In genomic region chr15:96359772-96360498, GRCh38 we compare ENCODE assay signal across 9 cellular contexts. TPM values are rescaled to one million over a fixed set of nuclear protein-coding genes. Genes with fewer than 3 reads are reported as not detected.
DNase-seq lines count a peak whose midpoint lies in the region; ATAC-seq, FAIRE-seq and TF ChIP-seq lines count a peak whose summit lies in the region.
"Had no signal": no experiment of that assay in that cellular context is flagged by ENCODE, and none has a peak within 500 bp of the region (broad histone marks: within the 10 kb centered on the region; RNA-seq: fewer than 3 reads in every experiment).

No MANE protein-coding gene starts in this region.

- peak overlapping the region in 1 of 7 donors; percentile 27 for H3K4me3 Mint-ChIP-seq in CD8-positive, alpha-beta memory T cell

- DNase-seq in NCI-H2227 (lab: John Stamatoyannopoulos, UW; ENCODE audit: unreplicated experiment) (peak; percentile 83), NCI-H2227 treated with DMSO at 0.1 percent for 48 hours (lab: John Stamatoyannopoulos, UW) (no peak), H1 (ENCODE audit: low read depth in 1 of 2, low spot score in 2 of 2) (peak in 1 of 2 experiments; percentile 74), lower lobe of right lung (no peak), tibial artery (no peak), AML-193 (lab: John Stamatoyannopoulos, UW) (no peak)
- DNase-seq in CD8-positive, alpha-beta memory T cell: no peak
- DNase-seq: 8988T had no signal

- WGBS in H1 (ENCODE audit: extremely low coverage in 1 of 2, insufficient coverage in 1 of 2, insufficient read length in 1 of 2, insufficient replicate concordance in 2 of 2, low coverage in 1 of 2, low lambda C conversion rate in 2 of 2, missing lambda C conversion rate in 1 of 2), 2 experiments: 0% methylated on average over 44 of the region's 46 CpGs; no CpG with 5 or more reads in 1 of the 2 experiments

- H2AK5ac ChIP-seq in H1 (ENCODE audit: low read depth, low read length): no peak overlapping the region

- no peak overlapping the region for H2BK15ac ChIP-seq in H1 (ENCODE audit: low read length)

- no peak overlapping the region for H4K5ac ChIP-seq in H1 (ENCODE audit: insufficient read length, low read depth, low read length)

- peaks cover 22 to 33% (median 29%) of the 10 kb centered on the region in 3 donors for H3K4me1 Mint-ChIP-seq in CD8-positive, alpha-beta memory T cell

- intact Hi-C loops in lower lobe of right lung (cut with DNase I) (no loop called here), tibial artery (cut with DNase I; ENCODE audit: low total_unique reads) (loop anchor here (5.0 to 10.0 kb wide), 4 partner anchors 52 to 1685 kb away; no protein-coding TSS in a partner anchor)

- no peak overlapping the region for H4K91ac ChIP-seq in H1 (replicated peaks; ENCODE audit: insufficient read length, low read length)

- no peak for TF ChIP-seq POLR2A in H1 (IDR thresholded peaks at IDR 0.05; ENCODE audit: control extremely low read depth in 1 of 2, low read depth in 2 of 2, low read length in 2 of 2)

- H2BK12ac ChIP-seq in H1 (ENCODE audit: low read depth, low read length): 0 out of 2 replicates have a peak overlapping the region, but pooled peaks have one; percentile 9

- no peak overlapping the region for H3K56ac ChIP-seq in H1 (replicated peaks; ENCODE audit: insufficient read length, low read depth, low read length)

- H3K4me1 ChIP-seq in H1 (replicated peaks in 1 of 4; ENCODE audit: control insufficient read depth in 3 of 4, insufficient read depth in 4 of 4, low read length in 3 of 4) (peaks cover 0 to 27% (median 12%) of the 10 kb centered on the region in 4 experiments; a peak in 5 of 7 replicates), lower lobe of right lung (peaks cover 6% of the 10 kb centered on the region), tibial artery (peaks cover 0 to 52% (median 27%) of the 10 kb centered on the region in 4 donors)
- peaks cover 23% of the 10 kb centered on the region for H3K4me1 ChIP-seq in CD8-positive, alpha-beta memory T cell (ENCODE audit: insufficient read depth, low read length)

- H3K9me3 ChIP-seq in H1 (ENCODE audit: insufficient read depth in 2 of 2, low read depth in 1 of 2, low read length in 1 of 2) (no peaks in the 10 kb centered on the region), lower lobe of right lung (no peaks in the 10 kb centered on the region), tibial artery (no peaks in the 10 kb centered on the region)
- H3K9me3 ChIP-seq in CD8-positive, alpha-beta memory T cell (ENCODE audit: low read length): no peaks in the 10 kb centered on the region

- H3K23ac ChIP-seq in H1 (ENCODE audit: insufficient read length): no peak overlapping the region

- H3K27me3 Mint-ChIP-seq in CD8-positive, alpha-beta memory T cell: peaks cover 58 to 66% of the 10 kb centered on the region in 2 donors

- no peak overlapping the region for H3K27ac ChIP-seq in H1 (ENCODE audit: low read depth, low read length)
- peak overlapping the region; percentile 71 for H3K27ac ChIP-seq in lower lobe of right lung
- peak overlapping the region; percentile 56 to 60 for H3K27ac ChIP-seq in tibial artery
- no peak overlapping the region for H3K27ac ChIP-seq in CD8-positive, alpha-beta memory T cell (ENCODE audit: low read depth, low read length)

- peak overlapping the region; percentile 71 for H3K18ac ChIP-seq in H1 (ENCODE audit: extremely low read depth, low read length)

- ATAC-seq in lower lobe of right lung: peak in 1 of 2 donors; percentile 5
- ATAC-seq in GM19455 (IDR thresholded peaks at IDR 0.05; ENCODE audit: unreplicated experiment): no peak

- peaks cover 4% of the 10 kb centered on the region; the same call in 1 of the 2 replicates for H3K23me2 ChIP-seq in H1 (ENCODE audit: low read depth, low read length)

- TF ChIP-seq CTCF in H1 (IDR thresholded peaks at IDR 0.05; ENCODE audit: control extremely low read depth in 1 of 3, insufficient read depth in 1 of 3, low read depth in 1 of 3, low read length in 3 of 3): no peak
- no peak for TF ChIP-seq CTCF in lower lobe of right lung (IDR thresholded peaks at IDR 0.05)
- no peak for TF ChIP-seq CTCF in tibial artery (IDR thresholded peaks at IDR 0.05)

- H2BK120ac ChIP-seq in H1 (replicated peaks; ENCODE audit: low read depth, low read length): no peak overlapping the region

- peaks cover 22 to 31% of the 10 kb centered on the region in 2 experiments for H4K20me1 ChIP-seq in H1 (replicated peaks in 1 of 2; ENCODE audit: control insufficient read depth in 1 of 2, insufficient read depth in 2 of 2, low read length in 2 of 2)

- no peak overlapping the region for H3K9ac ChIP-seq in H1 (replicated peaks in 1 of 4; ENCODE audit: extremely low read depth in 1 of 4, low read depth in 3 of 4, low read length in 3 of 4)

- H3K27ac Mint-ChIP-seq in CD8-positive, alpha-beta memory T cell: no peak overlapping the region

- peak overlapping the region; percentile 78 to 81 for H3K4me2 ChIP-seq in H1 (ENCODE audit: insufficient read depth in 1 of 2, low read depth in 2 of 2, low read length in 2 of 2)

- no peak overlapping the region for H2AFZ ChIP-seq in H1 (ENCODE audit: low read length)

- H3K36me3 Mint-ChIP-seq in CD8-positive, alpha-beta memory T cell: peaks cover 0 to 1% (median 0%) of the 10 kb centered on the region in 3 donors

- no peaks in the 10 kb centered on the region for H3K79me2 ChIP-seq in H1 (ENCODE audit: control insufficient read depth in 1 of 2, insufficient read depth in 2 of 2, low read length in 2 of 2)

- H3K4me3 ChIP-seq in H1 (ENCODE audit: extremely low read depth in 1 of 4, insufficient read depth in 2 of 4, low read depth in 3 of 4, low read length in 4 of 4) (peak overlapping the region; percentile 23 to 56 (median 42); a peak in 6 of 8 replicates), lower lobe of right lung (peak overlapping the region; percentile 55), tibial artery (peak overlapping the region; percentile 58 to 59)
- no peak overlapping the region for H3K4me3 ChIP-seq in CD8-positive, alpha-beta memory T cell (ENCODE audit: low read length)

- no peak for TF ChIP-seq RAD21 in H1 (IDR thresholded peaks at IDR 0.05 in 1 of 2, conservative IDR thresholded peaks at IDR 0.05 in 1 of 2; ENCODE audit: low read depth in 2 of 2, low read length in 2 of 2)

- H3K4ac ChIP-seq in H1 (replicated peaks; ENCODE audit: insufficient read length, low read depth, low read length): no peak overlapping the region

- POLR2A ChIA-PET in H1 (lab: Charles Lee; ENCODE audit: partially characterized antibody): interaction anchor here (1.2 kb wide), 1 partner anchor 11 kb away, joined by 6 read pairs; no protein-coding TSS in a partner anchor
- POLR2A ChIA-PET in CD8-positive, alpha-beta memory T cell (lab: Charles Lee): no interaction called here

- H3K36me3 ChIP-seq in H1 (ENCODE audit: control insufficient read depth in 2 of 4, insufficient read depth in 4 of 4, low read length in 3 of 4): no peaks in the 10 kb centered on the region
- H3K36me3 ChIP-seq in lower lobe of right lung: no peaks in the 10 kb centered on the region
- no peaks in the 10 kb centered on the region for H3K36me3 ChIP-seq in tibial artery
- no peaks in the 10 kb centered on the region for H3K36me3 ChIP-seq in CD8-positive, alpha-beta memory T cell (ENCODE audit: insufficient read depth, low read length)

- H4K8ac ChIP-seq in H1 (ENCODE audit: extremely low read depth, insufficient read depth, low read length): peak overlapping the region; percentile 28

- H2BK5ac ChIP-seq in H1 (ENCODE audit: low read depth, low read length): no peak overlapping the region; the same call in 1 of the 2 replicates

- TF ChIP-seq EP300 in H1 (IDR thresholded peaks at IDR 0.05; ENCODE audit: borderline replicate concordance in 1 of 2, low read depth in 2 of 2, low read length in 2 of 2): no peak

- H3K14ac ChIP-seq in H1 (ENCODE audit: insufficient read length): no peak overlapping the region

- no peak for FAIRE-seq in H1 (lab: Jason Lieb, UNC)

- peaks cover 0 to 15% (median 11%) of the 10 kb centered on the region in 5 donors for H3K9me3 Mint-ChIP-seq in CD8-positive, alpha-beta memory T cell

- H2BK20ac ChIP-seq in H1 (ENCODE audit: low read length): no peak overlapping the region

- CTCF ChIA-PET in H1 (lab: Charles Lee; ENCODE audit: partially characterized antibody): interaction anchor here (0.6 to 3.0 kb wide), 3 partner anchors 15 to 1101 kb away, joined by 3 to 16 read pairs (median 3); no protein-coding TSS in a partner anchor
- CTCF ChIA-PET in CD8-positive, alpha-beta memory T cell (lab: Charles Lee): interaction anchor here (1.2 kb wide), 1 partner anchor 17 kb away, joined by 3 read pairs; no protein-coding TSS in a partner anchor

- H3K79me1 ChIP-seq in H1 (ENCODE audit: low read depth, low read length): no peaks in the 10 kb centered on the region

- peaks cover 95 to 100% (median 98%) of the 10 kb centered on the region in 4 experiments for H3K27me3 ChIP-seq in H1 (replicated peaks in 1 of 4; ENCODE audit: control insufficient read depth in 3 of 4, extremely low read depth in 1 of 4, insufficient read depth in 3 of 4, low read length in 3 of 4)
- peaks cover 70% of the 10 kb centered on the region for H3K27me3 ChIP-seq in lower lobe of right lung (ENCODE audit: low read depth)
- H3K27me3 ChIP-seq in tibial artery: no peaks in the 10 kb centered on the region
- peaks cover 52% of the 10 kb centered on the region for H3K27me3 ChIP-seq in CD8-positive, alpha-beta memory T cell (ENCODE audit: insufficient read depth, low read length, poor library complexity, severe bottlenecking)

TF ChIP-seq in H1, 55 proteins besides CTCF, POLR2A, EP300 and RAD21 (continues in another document):
- TF ChIP-seq CHD1 (IDR thresholded peaks at IDR 0.05; ENCODE audit: low read depth, low read length) (no peak), RFX5 (IDR thresholded peaks at IDR 0.05; ENCODE audit: borderline replicate concordance, low read depth, low read length) (no peak), CBX8 (IDR thresholded peaks at IDR 0.05; ENCODE audit: borderline replicate concordance, low read depth, low read length) (peak; percentile 62; the same call in 1 of the 2 replicates), RNF2 (IDR thresholded peaks at IDR 0.05; ENCODE audit: borderline replicate concordance, low read depth, low read length, missing control alignments, poor library complexity, severe bottlenecking) (peak; percentile 85), HDAC6 (IDR thresholded peaks at IDR 0.05; ENCODE audit: low read depth, low read length) (no peak), SUZ12 (IDR thresholded peaks at IDR 0.05; ENCODE audit: low read length) (peak; percentile 99)

RNA-seq across cellular contexts. Expression of gene NR2F2, which starts 29.4 kb away (rescaled TPM):
- total RNA-seq in H1 (2021; fragmentation: NEBNext Ultra II Directional; extraction: Animal tissue kit (Norgen Biotek cat#: 25700)): not detected in 2 replicates
- polyA plus RNA-seq in H1 (2011; rRNA removed): 0.03 and 0.14 TPM in 2 replicates
- 0.05 TPM for polyA plus RNA-seq in H1 (2011; cell fraction: cytosol; rRNA removed)
- 0.07 TPM for polyA plus RNA-seq in H1 (2011; cell fraction: nucleus; rRNA removed)
- 0.21 to 0.88 TPM (median 0.46 TPM) in 4 replicates for polyA plus RNA-seq in H1 (2012, experiment 1 of 2)
- 0.10 TPM for polyA plus RNA-seq in H1 (2012, experiment 2 of 2)
- 0.04 TPM for polyA plus RNA-seq in H1 (2013, experiment 1 of 2)
- polyA plus RNA-seq in H1 (2013, experiment 2 of 2): 0.04 TPM
- 0.03 TPM in 1 of 2 replicates, not detected in the other for polyA minus RNA-seq in H1 (2011; rRNA and poly(A)+ RNA removed)
- 0.29 TPM for polyA minus RNA-seq in H1 (2011; cell fraction: cytosol; rRNA and poly(A)+ RNA removed)
- polyA minus RNA-seq in H1 (2011; cell fraction: nucleus; rRNA and poly(A)+ RNA removed): not detected
- total RNA-seq in lower lobe of right lung: 50.6 TPM
- not detected for total RNA-seq in CD8-positive, alpha-beta memory T cell
- not detected for polyA plus RNA-seq in CD8-positive, alpha-beta memory T cell

Comparison
In these comparisons a context has a peak if more than half of its experiments do, and no peak if none do; other contexts are left out.
1. H3K27ac ChIP-seq: peak in lower lobe of right lung (single experiment) and tibial artery (2 of 2); none in H1 (single experiment) and CD8-positive, alpha-beta memory T cell (single experiment).
2. RNA of gene NR2F2, which starts 29.4 kb away (total RNA-seq): 50.6 TPM in lower lobe of right lung (single experiment); not detected in H1 and not detected in CD8-positive, alpha-beta memory T cell; every median in the first group is over 10 times any median in the second.